ENCODE assay signal across 26 cellular contexts in the genomic region with DNA sequence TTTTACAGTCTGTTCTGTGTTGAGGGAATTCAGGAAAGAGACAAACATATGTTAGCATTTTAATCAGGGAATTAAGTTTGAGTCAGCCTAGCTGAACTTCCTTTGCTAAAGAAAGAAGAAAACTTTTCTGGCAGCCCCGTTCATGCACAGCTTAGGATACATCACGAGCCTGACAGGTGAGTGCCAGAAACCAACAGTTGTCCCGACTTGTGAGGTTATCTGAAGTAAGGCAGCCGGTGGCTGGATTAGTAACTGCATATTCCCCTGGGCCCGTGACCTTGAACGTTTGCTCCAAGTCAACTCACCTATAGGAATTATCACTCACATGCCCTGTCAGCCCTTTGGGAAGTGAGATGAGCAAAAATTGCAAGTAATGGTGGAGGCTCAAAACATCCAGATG. TPM values are rescaled to one million over a fixed set of nuclear protein-coding genes. Genes with fewer than 3 reads are reported as not detected.
"Had no signal": no experiment of that assay in that cellular context is flagged by ENCODE, and none has a peak within 500 bp of the region (broad histone marks: within the 10 kb centered on the region; RNA-seq: fewer than 3 reads in every experiment).

No MANE protein-coding gene starts in this region.

- H3K9me3 ChIP-seq: breast epithelium, colonic mucosa, transverse colon, uterus had no signal

- H3K27ac ChIP-seq: breast epithelium, colonic mucosa, neural progenitor cell, transverse colon, uterus had no signal

- H3K4me1 ChIP-seq: breast epithelium, uterus had no signal

- H3K4me2 ChIP-seq: neural progenitor cell had no signal

- H2AFZ ChIP-seq: neural progenitor cell had no signal

- ATAC-seq: activated CD8-positive, alpha-beta memory T cell treated with anti-CD3 and anti-CD28 coated beads, Interleukin-2, amount 10 ng/mL, durations not matched to agents 7 days and 5 days; left lobe of liver; naive thymus-derived CD8-positive, alpha-beta T cell had no signal

- H3K27me3 ChIP-seq: breast epithelium, colonic mucosa, dorsolateral prefrontal cortex, neural progenitor cell, transverse colon, uterus had no signal

- H3K9me3 Mint-ChIP-seq: activated naive CD8-positive, alpha-beta T cell treated with anti-CD3 and anti-CD28 coated beads, Interleukin-2, amount 10 ng/mL, durations not matched to agents 7 days and 5 days; activated T-helper 2 cell treated with anti-CD3 and anti-CD28 coated beads, Interferon-gamma antibody, Interleukin-2, Interleukin-4, amounts not matched to agents 10 μg/mL and 5 μg/mL and 100 μg/mL, durations not matched to agents 14 hours and 24 hours and 36 hours; mesothelial cell of epicardium; naive thymus-derived CD8-positive, alpha-beta T cell; neural progenitor cell had no signal

- H3K9ac ChIP-seq: neural progenitor cell had no signal

- H3K4me3 Mint-ChIP-seq: activated CD8-positive, alpha-beta memory T cell treated with anti-CD3 and anti-CD28 coated beads, Interleukin-2, amount 10 ng/mL, durations not matched to agents 7 days and 5 days; activated naive CD8-positive, alpha-beta T cell treated with anti-CD3 and anti-CD28 coated beads, Interleukin-2, amount 10 ng/mL, durations not matched to agents 7 days and 5 days; mesothelial cell of epicardium; naive thymus-derived CD8-positive, alpha-beta T cell; neural progenitor cell had no signal

- H3K4me3 ChIP-seq: breast epithelium, colonic mucosa, dorsolateral prefrontal cortex, neural progenitor cell, transverse colon, uterus had no signal

- H3K27ac Mint-ChIP-seq: activated CD8-positive, alpha-beta memory T cell treated with anti-CD3 and anti-CD28 coated beads, Interleukin-2, amount 10 ng/mL, durations not matched to agents 7 days and 5 days; activated T-helper 2 cell treated with anti-CD3 and anti-CD28 coated beads, Interferon-gamma antibody, Interleukin-2, Interleukin-4, amounts not matched to agents 10 μg/mL and 5 μg/mL and 100 μg/mL, durations not matched to agents 14 hours and 24 hours and 36 hours; mesothelial cell of epicardium; neural progenitor cell had no signal

- DNase-seq: activated CD4-positive, alpha-beta T cell treated with anti-CD3 and anti-CD28 coated beads for 1 hour; activated CD4-positive, alpha-beta T cell treated with anti-CD3 and anti-CD28 coated beads, Interleukin-2, amount 50 U/mL, for 4 hours; activated CD8-positive, alpha-beta memory T cell treated with anti-CD3 and anti-CD28 coated beads, Interleukin-2, amount 10 ng/mL, durations not matched to agents 7 days and 5 days; activated naive CD4-positive, alpha-beta T cell; activated naive CD8-positive, alpha-beta T cell treated with anti-CD3 and anti-CD28 coated beads, Interleukin-2, amount 10 ng/mL, durations not matched to agents 7 days and 5 days; activated T-cell treated with anti-CD3 and anti-CD28 coated beads for 4 hours; amniotic stem cell; colonic mucosa; dorsolateral prefrontal cortex; kidney; naive thymus-derived CD8-positive, alpha-beta T cell; retina; stimulated activated CD4-positive, alpha-beta T cell treated with anti-CD3 and anti-CD28 coated beads, Interleukin-12 subunit alpha, Interleukin-12 subunit beta, amount 100 ng/mL, for 4 hours; T-helper 1 cell; T-helper 9 cell; transverse colon; uterus had no signal

- H3K27me3 Mint-ChIP-seq: activated CD8-positive, alpha-beta memory T cell treated with anti-CD3 and anti-CD28 coated beads, Interleukin-2, amount 10 ng/mL, durations not matched to agents 7 days and 5 days; activated naive CD8-positive, alpha-beta T cell treated with anti-CD3 and anti-CD28 coated beads, Interleukin-2, amount 10 ng/mL, durations not matched to agents 7 days and 5 days; naive thymus-derived CD8-positive, alpha-beta T cell had no signal

- H3K36me3 ChIP-seq: uterus had no signal

RNA-seq across cellular contexts. Expression of a gene that starts 50.7 kb away (rescaled TPM):
- total RNA-seq: fibroblast of villous mesenchyme, lung microvascular endothelial cell, mesothelial cell of epicardium, osteoblast, temporal lobe had no signal
